In the genomic region with DNA sequence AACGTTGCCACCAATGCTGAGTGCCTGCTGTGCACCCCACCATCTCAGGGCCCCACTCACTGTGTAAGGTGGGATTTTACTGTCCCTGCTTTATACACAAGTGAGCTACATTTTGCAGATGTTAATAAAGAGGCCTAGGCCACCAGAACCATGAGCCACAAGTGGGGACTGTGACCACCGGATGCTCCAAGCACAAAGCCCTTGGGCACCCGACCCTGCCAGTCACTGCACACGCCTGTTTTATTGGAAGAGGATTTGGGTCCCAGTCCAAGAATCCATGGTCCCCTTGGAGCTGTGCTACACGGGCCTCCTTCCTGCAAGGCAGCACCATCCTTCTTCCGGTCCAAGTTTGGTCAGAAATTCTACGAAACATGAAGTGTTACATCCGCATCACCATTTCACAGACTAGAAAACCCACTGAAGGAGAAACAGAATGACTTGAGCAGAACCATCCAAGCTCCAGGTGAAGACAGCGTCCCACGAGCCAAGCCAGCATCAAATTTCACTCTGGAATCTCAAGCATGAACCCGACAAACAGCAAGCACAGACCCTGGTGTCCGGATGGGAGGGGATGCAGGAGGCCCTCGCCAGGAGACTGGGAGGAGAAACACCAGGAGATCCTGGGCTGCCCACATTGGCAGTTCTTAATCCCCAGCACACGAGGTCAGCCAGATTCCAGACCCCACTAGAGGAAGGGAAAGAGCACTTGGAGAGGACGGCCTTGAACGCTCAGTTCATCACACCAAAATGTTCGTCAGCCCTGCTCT, we compare ENCODE assay signal across 31 cellular contexts.
A peak's percentile ranks its signal among the peaks of the same experiment; 100 is the strongest.
DNase-seq lines count a peak whose midpoint lies in the region; ATAC-seq and TF ChIP-seq lines count a peak whose summit lies in the region.
"Had no signal": no experiment of that assay in that cellular context is flagged by ENCODE, and none has a peak within 500 bp of the region (broad histone marks: within the 10 kb centered on the region; RNA-seq: fewer than 3 reads in every experiment).

No MANE protein-coding gene starts in this region.

- H3K4me3 Mint-ChIP-seq in endodermal cell (no peak overlapping the region), nephron progenitor cell (no peak overlapping the region)
- H3K4me3 Mint-ChIP-seq: activated CD4-positive, alpha-beta T cell treated with anti-CD3 and anti-CD28 coated beads, Interleukin-2, amount 10 ng/mL, durations not matched to agents 7 days and 5 days; activated naive CD8-positive, alpha-beta T cell treated with anti-CD3 and anti-CD28 coated beads, Interleukin-2, amount 50 U/mL, for 24 hours; activated T-cell treated with anti-CD3 and anti-CD28 coated beads, Interleukin-2, amount 50 U/mL, for 4 hours; effector memory CD8-positive, alpha-beta T cell; T-cell had no signal

- H3K9me3 Mint-ChIP-seq in endodermal cell (no peaks in the 10 kb centered on the region), nephron progenitor cell (peaks cover under 1% of the 10 kb centered on the region)
- H3K9me3 Mint-ChIP-seq: activated CD4-positive, alpha-beta T cell treated with anti-CD3 and anti-CD28 coated beads, Interleukin-2, amount 10 ng/mL, durations not matched to agents 7 days and 5 days; activated naive CD8-positive, alpha-beta T cell treated with anti-CD3 and anti-CD28 coated beads, Interleukin-2, amount 50 U/mL, for 24 hours; activated T-cell treated with anti-CD3 and anti-CD28 coated beads, Interleukin-2, amount 50 U/mL, for 4 hours; effector memory CD8-positive, alpha-beta T cell had no signal

- TF ChIP-seq EP300 in Ishikawa (IDR thresholded peaks at IDR 0.05; ENCODE audit: borderline replicate concordance): no peak; the same call in 1 of the 2 replicates

- H3K27me3 ChIP-seq in endodermal cell (ENCODE audit: control insufficient read depth, insufficient read depth, low read length, poor library complexity, severe bottlenecking) (no peaks in the 10 kb centered on the region), H7 (ENCODE audit: control insufficient read depth, insufficient read depth, low read length) (no peaks in the 10 kb centered on the region)
- H3K27me3 ChIP-seq: right lobe of liver, upper lobe of left lung had no signal

- no peaks in the 10 kb centered on the region for H3K4me1 ChIP-seq in endodermal cell (ENCODE audit: control insufficient read depth, insufficient read depth, low read length)
- H3K4me1 ChIP-seq: Caco-2, right lobe of liver had no signal

- H3K4me1 Mint-ChIP-seq in endodermal cell: peaks cover 4% of the 10 kb centered on the region
- peaks cover 51% of the 10 kb centered on the region for H3K4me1 Mint-ChIP-seq in nephron progenitor cell
- H3K4me1 Mint-ChIP-seq: activated CD4-positive, alpha-beta T cell treated with anti-CD3 and anti-CD28 coated beads, Interleukin-2, amount 10 ng/mL, durations not matched to agents 7 days and 5 days; activated naive CD8-positive, alpha-beta T cell treated with anti-CD3 and anti-CD28 coated beads, Interleukin-2, amount 50 U/mL, for 24 hours; T-cell had no signal

- no peak for TF ChIP-seq CTCF in endodermal cell (conservative IDR thresholded peaks at IDR 0.05)
- TF ChIP-seq CTCF in nephron progenitor cell (IDR thresholded peaks at IDR 0.05): no peak

- no peaks in the 10 kb centered on the region for H3K9me3 ChIP-seq in endodermal cell (ENCODE audit: control insufficient read depth, low read length)
- H3K9me3 ChIP-seq: Caco-2, right lobe of liver had no signal

- no peak overlapping the region for H3K27ac ChIP-seq in endodermal cell (ENCODE audit: low read depth, low read length)
- H3K27ac ChIP-seq: right lobe of liver, upper lobe of left lung, WERI-Rb-1 had no signal

- H3K27ac Mint-ChIP-seq in endodermal cell: no peak overlapping the region
- no peak overlapping the region for H3K27ac Mint-ChIP-seq in nephron progenitor cell
- H3K27ac Mint-ChIP-seq: activated CD4-positive, alpha-beta T cell treated with anti-CD3 and anti-CD28 coated beads, Interleukin-2, amount 10 ng/mL, durations not matched to agents 7 days and 5 days; activated naive CD8-positive, alpha-beta T cell treated with anti-CD3 and anti-CD28 coated beads, Interleukin-2, amount 50 U/mL, for 24 hours; effector memory CD8-positive, alpha-beta T cell; nephron; T-cell had no signal

- H3K27me3 Mint-ChIP-seq in endodermal cell (ENCODE audit: insufficient read depth) (peaks cover 2% of the 10 kb centered on the region), nephron progenitor cell (ENCODE audit: low read depth, poor library complexity) (peaks cover 14% of the 10 kb centered on the region)
- H3K27me3 Mint-ChIP-seq: activated CD4-positive, alpha-beta T cell treated with anti-CD3 and anti-CD28 coated beads, Interleukin-2, amount 10 ng/mL, durations not matched to agents 7 days and 5 days; activated naive CD8-positive, alpha-beta T cell treated with anti-CD3 and anti-CD28 coated beads, Interleukin-2, amount 50 U/mL, for 24 hours had no signal

- 0 out of 2 replicates have a peak, but pooled peaks have one; percentile 13 for TF ChIP-seq RAD21 in Ishikawa (IDR thresholded peaks at IDR 0.05; ENCODE audit: low read depth)

- H3K36me3 Mint-ChIP-seq in endodermal cell (ENCODE audit: low read depth) (no peaks in the 10 kb centered on the region), nephron progenitor cell (ENCODE audit: low read depth) (no peaks in the 10 kb centered on the region)
- H3K36me3 Mint-ChIP-seq: T-cell had no signal

- ATAC-seq in GM19467 (IDR thresholded peaks at IDR 0.05; ENCODE audit: unreplicated experiment): no peak
- ATAC-seq: activated T-cell treated with anti-CD3 and anti-CD28 coated beads, Interleukin-2, amount 50 U/mL, for 4 hours; effector memory CD8-positive, alpha-beta T cell; right lobe of liver; T-cell had no signal

- WGBS in endodermal cell (ENCODE audit: insufficient coverage in 1 of 2, insufficient read length in 1 of 2), 2 experiments: 69 to 76% methylated on average over 14 to 17 of the region's 17 CpGs

- H3K4me3 ChIP-seq in endodermal cell (ENCODE audit: low read length) (no peak overlapping the region), H7 (ENCODE audit: insufficient read depth, low read depth, low read length) (no peak overlapping the region)
- H3K4me3 ChIP-seq: lung, right lobe of liver, upper lobe of left lung had no signal

- H3K36me3 ChIP-seq in endodermal cell (ENCODE audit: control insufficient read depth, insufficient read depth, low read length): no peaks in the 10 kb centered on the region
- H3K36me3 ChIP-seq in H7 (replicated peaks; ENCODE audit: control insufficient read depth, insufficient read depth, low read length): no peaks in the 10 kb centered on the region
- H3K36me3 ChIP-seq: right lobe of liver, upper lobe of left lung, WERI-Rb-1 had no signal

- no peak overlapping the region for H3K9ac ChIP-seq in endodermal cell (ENCODE audit: extremely low read depth, low read length, poor library complexity, severe bottlenecking)

- DNase-seq in endodermal cell (peak; percentile 41), nephron progenitor cell (peak; percentile 34), H7 (no peak), SK-N-DZ (ENCODE audit: low spot score) (no peak), germinal center (ENCODE audit: low spot score) (no peak)
- peak; percentile 7 for DNase-seq in stimulated activated CD8-positive, alpha-beta memory T cell treated with anti-CD3 and anti-CD28 coated beads, Interleukin-4, amount 100 ng/mL, for 48 hours
- DNase-seq: activated CD4-positive, alpha-beta T cell treated with anti-CD3 and anti-CD28 coated beads, Interleukin-2, amount 10 ng/mL, durations not matched to agents 7 days and 5 days; activated naive CD4-positive, alpha-beta T cell; activated naive CD8-positive, alpha-beta T cell treated with anti-CD3 and anti-CD28 coated beads, Interleukin-2, amount 50 U/mL, for 24 hours; activated T-cell treated with anti-CD3 and anti-CD28 coated beads, Interleukin-2, amount 50 U/mL, for 4 hours; C1 segment of cervical spinal cord; central memory CD4-positive, alpha-beta T cell; DMS53; effector memory CD8-positive, alpha-beta T cell; GOT3; KG1; NCI-H1105; NCI-H187 treated with DMSO at 0.1 percent for 48 hours; NCI-H2171; NCI-H510A; OCI-M1; stimulated activated CD4-positive, alpha-beta T cell treated with anti-CD3 and anti-CD28 coated beads, Interleukin-4, amount 100 ng/mL, for 1 hour; T-cell; WERI-Rb-1 had no signal

TF ChIP-seq in Ishikawa, 13 proteins besides CTCF, POLR2A, EP300 and RAD21:
- TF ChIP-seq, protein P1, sequence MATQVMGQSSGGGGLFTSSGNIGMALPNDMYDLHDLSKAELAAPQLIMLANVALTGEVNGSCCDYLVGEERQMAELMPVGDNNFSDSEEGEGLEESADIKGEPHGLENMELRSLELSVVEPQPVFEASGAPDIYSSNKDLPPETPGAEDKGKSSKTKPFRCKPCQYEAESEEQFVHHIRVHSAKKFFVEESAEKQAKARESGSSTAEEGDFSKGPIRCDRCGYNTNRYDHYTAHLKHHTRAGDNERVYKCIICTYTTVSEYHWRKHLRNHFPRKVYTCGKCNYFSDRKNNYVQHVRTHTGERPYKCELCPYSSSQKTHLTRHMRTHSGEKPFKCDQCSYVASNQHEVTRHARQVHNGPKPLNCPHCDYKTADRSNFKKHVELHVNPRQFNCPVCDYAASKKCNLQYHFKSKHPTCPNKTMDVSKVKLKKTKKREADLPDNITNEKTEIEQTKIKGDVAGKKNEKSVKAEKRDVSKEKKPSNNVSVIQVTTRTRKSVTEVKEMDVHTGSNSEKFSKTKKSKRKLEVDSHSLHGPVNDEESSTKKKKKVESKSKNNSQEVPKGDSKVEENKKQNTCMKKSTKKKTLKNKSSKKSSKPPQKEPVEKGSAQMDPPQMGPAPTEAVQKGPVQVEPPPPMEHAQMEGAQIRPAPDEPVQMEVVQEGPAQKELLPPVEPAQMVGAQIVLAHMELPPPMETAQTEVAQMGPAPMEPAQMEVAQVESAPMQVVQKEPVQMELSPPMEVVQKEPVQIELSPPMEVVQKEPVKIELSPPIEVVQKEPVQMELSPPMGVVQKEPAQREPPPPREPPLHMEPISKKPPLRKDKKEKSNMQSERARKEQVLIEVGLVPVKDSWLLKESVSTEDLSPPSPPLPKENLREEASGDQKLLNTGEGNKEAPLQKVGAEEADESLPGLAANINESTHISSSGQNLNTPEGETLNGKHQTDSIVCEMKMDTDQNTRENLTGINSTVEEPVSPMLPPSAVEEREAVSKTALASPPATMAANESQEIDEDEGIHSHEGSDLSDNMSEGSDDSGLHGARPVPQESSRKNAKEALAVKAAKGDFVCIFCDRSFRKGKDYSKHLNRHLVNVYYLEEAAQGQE (IDR thresholded peaks at IDR 0.05; ENCODE audit: low read depth): no peak
- no peak for TF ChIP-seq FOXM1 (IDR thresholded peaks at IDR 0.05; ENCODE audit: borderline replicate concordance, low read depth)
- peak; percentile 82 for TF ChIP-seq TEAD4 (IDR thresholded peaks at IDR 0.05)
- TF ChIP-seq, protein P2, sequence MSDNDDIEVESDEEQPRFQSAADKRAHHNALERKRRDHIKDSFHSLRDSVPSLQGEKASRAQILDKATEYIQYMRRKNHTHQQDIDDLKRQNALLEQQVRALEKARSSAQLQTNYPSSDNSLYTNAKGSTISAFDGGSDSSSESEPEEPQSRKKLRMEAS (IDR thresholded peaks at IDR 0.05): no peak
- no peak for TF ChIP-seq CEBPB (IDR thresholded peaks at IDR 0.05)
- TF ChIP-seq EGR1 (IDR thresholded peaks at IDR 0.05): no peak
- peak; percentile 70 for TF ChIP-seq TCF12 (IDR thresholded peaks at IDR 0.05; ENCODE audit: low read depth)

Comparison
In these comparisons a context has a peak if more than half of its experiments do, and no peak if none do; other contexts are left out.
1. DNase-seq: peak in endodermal cell (single experiment), nephron progenitor cell (single experiment) and stimulated activated CD8-positive, alpha-beta memory T cell treated with anti-CD3 and anti-CD28 coated beads, Interleukin-4, amount 100 ng/mL, for 48 hours (single experiment); none in H7 (single experiment), SK-N-DZ (single experiment) and germinal center (single experiment).